Comparison of ENCODE assay signal across 23 cellular contexts in genomic region chr14:93945070-93945399, GRCh38. TPM values are rescaled to one million over a fixed set of nuclear protein-coding genes. Genes with fewer than 3 reads are reported as not detected.
DNase-seq lines count a peak whose midpoint lies in the region; ATAC-seq and TF ChIP-seq lines count a peak whose summit lies in the region.
"Had no signal": no experiment of that assay in that cellular context is flagged by ENCODE, and none has a peak within 500 bp of the region (broad histone marks: within the 10 kb centered on the region; RNA-seq: fewer than 3 reads in every experiment).

No MANE protein-coding gene starts in this region.

- peaks cover 17 to 24% of the 10 kb centered on the region in 2 experiments for H3K4me1 Mint-ChIP-seq in H9

- no peak overlapping the region for H4K8ac ChIP-seq in H9 (replicated peaks; ENCODE audit: insufficient read length, low read depth, low read length)

- ATAC-seq in right cardiac atrium: no peak
- ATAC-seq: HepG2, K562 had no signal

- no peaks in the 10 kb centered on the region for H4K20me1 ChIP-seq in H9 (ENCODE audit: control insufficient read depth, insufficient read depth, insufficient read length)

- no peak overlapping the region for H3K56ac ChIP-seq in H9 (ENCODE audit: insufficient read length, low read depth, low read length)

- no peak overlapping the region for H4K5ac ChIP-seq in H9 (ENCODE audit: insufficient read length, low read depth, low read length)

- H3K23ac ChIP-seq in H9 (ENCODE audit: insufficient read length, low read depth, low read length): no peak overlapping the region

- H2BK5ac ChIP-seq in H9 (ENCODE audit: insufficient read length, low read length): no peak overlapping the region

- H3K27ac ChIP-seq in H9 (ENCODE audit: insufficient read length, low read depth, low read length) (no peak overlapping the region), SJCRH30 (peak overlapping the region; percentile 24; the same call in 1 of the 2 replicates), right cardiac atrium (ENCODE audit: low read length) (peak overlapping the region; percentile 50), rectal smooth muscle tissue (ENCODE audit: low read depth, low read length) (peak overlapping the region; percentile 1)

- no peak for TF ChIP-seq CTCF in H9 (conservative IDR thresholded peaks at IDR 0.05)

- H3K9ac ChIP-seq in H9 (ENCODE audit: extremely low read depth, insufficient read length, low read length) (no peak overlapping the region), rectal smooth muscle tissue (ENCODE audit: low read length) (no peak overlapping the region)

- no peak overlapping the region for H2BK20ac ChIP-seq in H9 (ENCODE audit: low read depth, low read length, poor library complexity, severe bottlenecking)

- H3K4me3 ChIP-seq in SJCRH30 (no peak overlapping the region), right cardiac atrium (ENCODE audit: low read length) (no peak overlapping the region), rectal smooth muscle tissue (ENCODE audit: low read length) (no peak overlapping the region)
- H3K4me3 ChIP-seq: K562, MG63, Peyer's patch had no signal

- no peak overlapping the region for H2AFZ ChIP-seq in H9 (ENCODE audit: low read length)

- H3K4me1 ChIP-seq in H9 (ENCODE audit: insufficient read depth, low read length): no peaks in the 10 kb centered on the region; the same call in 1 of the 2 replicates
- H3K4me1 ChIP-seq in SJCRH30: peaks cover 57% of the 10 kb centered on the region
- H3K4me1 ChIP-seq in right cardiac atrium (ENCODE audit: control insufficient read depth, insufficient read depth, low read length): no peaks in the 10 kb centered on the region
- no peaks in the 10 kb centered on the region for H3K4me1 ChIP-seq in rectal smooth muscle tissue (ENCODE audit: control insufficient read depth, insufficient read depth, low read length)

- no peaks in the 10 kb centered on the region for H3K9me3 ChIP-seq in H9 (ENCODE audit: control insufficient read depth, low read depth, low read length)
- no peaks in the 10 kb centered on the region for H3K9me3 ChIP-seq in SJCRH30 (replicated peaks)
- H3K9me3 ChIP-seq in right cardiac atrium (ENCODE audit: control insufficient read depth, low read length): no peaks in the 10 kb centered on the region
- H3K9me3 ChIP-seq: MG63, Peyer's patch had no signal

- no peak overlapping the region for H2BK120ac ChIP-seq in H9 (ENCODE audit: low read depth, low read length, poor library complexity, severe bottlenecking)

- H3K27me3 ChIP-seq in H9 (ENCODE audit: insufficient read depth, low read length): no peaks in the 10 kb centered on the region
- H3K27me3 ChIP-seq in SJCRH30: no peaks in the 10 kb centered on the region
- H3K27me3 ChIP-seq in right cardiac atrium (ENCODE audit: control insufficient read depth, insufficient read depth): no peaks in the 10 kb centered on the region
- peaks cover 2% of the 10 kb centered on the region for H3K27me3 ChIP-seq in rectal smooth muscle tissue (ENCODE audit: control insufficient read depth, insufficient read depth, low read length)
- H3K27me3 ChIP-seq: MG63, Peyer's patch had no signal

- DNase-seq in H9 (no peak), SJCRH30 (no peak), right cardiac atrium (peak in 1 of 3 donors; percentile 1), HT-29 (ENCODE audit: low spot score) (no peak), head of caudate nucleus (no peak), erythroblast (lab: John Stamatoyannopoulos, UW) (no peak)
- DNase-seq in stimulated activated naive CD4-positive, alpha-beta T cell treated with Interleukin-2 at 50 U/mL for 16 hours (lab: John Stamatoyannopoulos, UW): no peak
- DNase-seq: CD4-positive, CD25-positive, alpha-beta regulatory T cell; DMS79; MG63; NCI-H1048; NCI-H1417 treated with DMSO at 0.1 percent for 48 hours; NCI-H187; NCI-H526; Peyer's patch had no signal

- H3K4me3 Mint-ChIP-seq in H9: no peak overlapping the region
- H3K4me3 Mint-ChIP-seq: CD4-positive, CD25-positive, alpha-beta regulatory T cell had no signal

- no peak overlapping the region for H3K18ac ChIP-seq in H9 (ENCODE audit: insufficient read length, low read depth, low read length)

- H3K4ac ChIP-seq in H9 (ENCODE audit: low read depth, low read length): no peak overlapping the region

- H4K91ac ChIP-seq in H9 (ENCODE audit: insufficient read length, low read depth, low read length): no peak overlapping the region

- no peak overlapping the region for H3K27ac Mint-ChIP-seq in H9

- no peaks in the 10 kb centered on the region for H3K79me1 ChIP-seq in H9 (ENCODE audit: insufficient read depth, low read depth, low read length, poor library complexity, severe bottlenecking)

- peaks cover 9% of the 10 kb centered on the region for H3K27me3 Mint-ChIP-seq in H9 (ENCODE audit: low read depth)
- H3K27me3 Mint-ChIP-seq: CD4-positive, CD25-positive, alpha-beta regulatory T cell had no signal

- H3K9me3 Mint-ChIP-seq in H9: no peaks in the 10 kb centered on the region
- H3K9me3 Mint-ChIP-seq: CD4-positive, CD25-positive, alpha-beta regulatory T cell had no signal

- no peaks in the 10 kb centered on the region for H3K23me2 ChIP-seq in H9 (ENCODE audit: insufficient read length, low read depth, low read length, poor library complexity, severe bottlenecking)

- H3T11ph ChIP-seq in H9 (ENCODE audit: low read length): no peak overlapping the region

- no CpG with 5 or more reads among the region's 5 CpGs for WGBS in H9 (ENCODE audit: extremely low coverage, insufficient read length, low lambda C conversion rate)
- WGBS in right cardiac atrium: 73% methylated on average over 5 of the region's 5 CpGs

- H3K4me2 ChIP-seq in H9 (ENCODE audit: insufficient read depth, insufficient read length, low read length): no peak overlapping the region

- peak overlapping the region; percentile 1; the same call in 1 of the 2 replicates for H3K14ac ChIP-seq in H9 (ENCODE audit: insufficient read depth, low read length)

- H3K36me3 ChIP-seq in SJCRH30: no peaks in the 10 kb centered on the region
- peaks cover 20% of the 10 kb centered on the region for H3K36me3 ChIP-seq in rectal smooth muscle tissue (ENCODE audit: control insufficient read depth, insufficient read depth, low read length)
- H3K36me3 ChIP-seq: MG63 had no signal

- no peak overlapping the region for H2BK15ac ChIP-seq in H9 (ENCODE audit: low read depth, low read length)

- no peaks in the 10 kb centered on the region for H3K36me3 Mint-ChIP-seq in H9 (ENCODE audit: insufficient read depth in 1 of 3, low read depth in 3 of 3)
- H3K36me3 Mint-ChIP-seq: CD4-positive, CD25-positive, alpha-beta regulatory T cell had no signal

- H2AK5ac ChIP-seq in H9 (ENCODE audit: insufficient read length, low read length): no peak overlapping the region

- no peaks in the 10 kb centered on the region for H3K79me2 ChIP-seq in H9 (ENCODE audit: insufficient read depth, low read length)

- no peak for TF ChIP-seq POLR2A in erythroblast (IDR thresholded peaks at IDR 0.05; ENCODE audit: low read length)

- H2BK12ac ChIP-seq in H9 (ENCODE audit: insufficient read length, low read depth, low read length): no peak overlapping the region

- intact Hi-C loops in right cardiac atrium (cut with DNase I): no loop called here
- intact Hi-C loops in head of caudate nucleus (cut with DNase I): no loop called here

RNA-seq across cellular contexts. Expression of gene FAM181A, which starts 17.9 kb away (rescaled TPM):
- total RNA-seq in H9 (2021): not detected in 2 replicates
- not detected in 2 replicates for total RNA-seq in SJCRH30 (2014; rRNA removed; shearing (Covaris generic))
- not detected for total RNA-seq in right cardiac atrium
- polyA plus RNA-seq in right cardiac atrium: not detected
- total RNA-seq in HT-29 (2014; rRNA removed; shearing (Covaris generic)): not detected in 2 replicates
- total RNA-seq: A673; CD4-positive, CD25-positive, alpha-beta regulatory T cell; H4; K562; LHCN-M2; OCI-LY7; Peyer's patch had no signal
- polyA plus RNA-seq: BJ; CD4-positive, CD25-positive, alpha-beta regulatory T cell; K562 had no signal

RNA-seq across cellular contexts. Expression of gene ASB2, which starts 31.3 kb away (rescaled TPM):
- total RNA-seq in H9 (2021) (0.35 and 1.3 TPM in 2 replicates), right cardiac atrium (100 to 1,000 TPM; 115 to 141 (median 126) TPM)
- 2.3 and 2.4 TPM in 2 replicates for total RNA-seq in SJCRH30 (2014; rRNA removed; shearing (Covaris generic))
- 112 TPM for polyA plus RNA-seq in right cardiac atrium
- 0.05 and 0.16 TPM in 2 replicates for total RNA-seq in HT-29 (2014; rRNA removed; shearing (Covaris generic))
- total RNA-seq: A673, H4, K562 had no signal
- polyA plus RNA-seq: K562 had no signal

RNA-seq across cellular contexts. Expression of gene CCDC197, which starts 52.1 kb away (rescaled TPM):
- total RNA-seq in H9 (2021): not detected in 2 replicates
- not detected in 2 replicates for total RNA-seq in SJCRH30 (2014; rRNA removed; shearing (Covaris generic))
- under 1 TPM in 2 of 4 donors, not detected in 2; 0.44 to 0.45 TPM for total RNA-seq in right cardiac atrium
- polyA plus RNA-seq in right cardiac atrium: not detected
- not detected in 2 replicates for total RNA-seq in HT-29 (2014; rRNA removed; shearing (Covaris generic))
- total RNA-seq: A673; CD4-positive, CD25-positive, alpha-beta regulatory T cell; H4; K562; LHCN-M2; OCI-LY7; Peyer's patch had no signal
- polyA plus RNA-seq: BJ; CD4-positive, CD25-positive, alpha-beta regulatory T cell; K562 had no signal

Comparison
In these comparisons a context has a peak if more than half of its experiments do, and no peak if none do; other contexts are left out.
1. RNA of gene ASB2, which starts 31.3 kb away (total RNA-seq): 115 to 141 TPM in right cardiac atrium; 2.3 to 2.4 TPM in SJCRH30, 0.35 to 1.3 TPM in H9 and 0.05 to 0.16 TPM in HT-29; every median in the first group is over 10 times any median in the second.